In the genomic region with DNA sequence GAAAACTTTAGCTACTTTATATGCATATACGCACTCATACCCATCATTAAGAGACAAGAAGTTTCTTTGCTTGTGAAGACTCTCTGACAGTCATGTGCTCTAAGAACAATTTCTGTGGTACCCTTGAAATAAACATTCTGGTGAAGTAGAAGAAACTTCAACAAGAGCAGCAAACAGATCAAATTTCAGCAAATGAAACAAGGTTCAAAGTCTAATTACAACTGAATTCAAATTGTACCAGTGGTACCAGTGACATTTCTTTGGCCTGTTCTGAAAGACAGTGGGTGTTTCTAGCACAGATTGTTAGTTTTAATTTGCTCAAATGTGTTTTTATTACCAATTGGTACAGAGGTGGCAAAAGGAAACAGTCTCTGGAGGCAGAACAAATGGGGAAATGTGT, we compare ENCODE assay signal across 17 cellular contexts.
DNase-seq lines count a peak whose midpoint lies in the region; ATAC-seq and TF ChIP-seq lines count a peak whose summit lies in the region.
"Had no signal": no experiment of that assay in that cellular context is flagged by ENCODE, and none has a peak within 500 bp of the region (broad histone marks: within the 10 kb centered on the region; RNA-seq: fewer than 3 reads in every experiment).

No MANE protein-coding gene starts in this region.

- H3K9ac ChIP-seq in PC-3 (ENCODE audit: low read length), result no peak overlapping the region
- no peak overlapping the region for H3K9ac ChIP-seq in liver (ENCODE audit: low read depth in 1 of 2, low read length in 2 of 2)

- no peaks in the 10 kb centered on the region for H4K20me1 ChIP-seq in PC-3 (ENCODE audit: low read length)

- BruUV-seq in PC-3 (replicated peaks; lab: Mats Ljungman, UMichigan), result TSS peak; percentile 63

- H3K27me3 ChIP-seq in PC-3 (ENCODE audit: low read length), result no peaks in the 10 kb centered on the region
- no peaks in the 10 kb centered on the region for H3K27me3 ChIP-seq in liver (ENCODE audit: control insufficient read depth in 4 of 4, insufficient read depth in 4 of 4, low read length in 3 of 4)
- no peaks in the 10 kb centered on the region for H3K27me3 ChIP-seq in tibial artery
- H3K27me3 ChIP-seq: BE2C, MG63 had no signal

- DNase-seq in H4 (ENCODE audit: low spot score), result peak; percentile 56
- no peak for DNase-seq in PC-3
- DNase-seq in tibial artery, result no peak
- DNase-seq in activated CD4-positive, CD25-positive, alpha-beta regulatory T cell (lab: John Stamatoyannopoulos, UW), result no peak
- no peak for DNase-seq in HK-2 (ENCODE audit: unreplicated experiment)
- DNase-seq: BE2C; CD4-positive, alpha-beta memory T cell; HCEC 1CT; KG1; MG63; NCI-H1092 treated with DMSO at 0.1 percent for 48 hours; NCI-H1694; NCI-H345; NCI-H774; SHP77 had no signal

- WGBS in liver, result 95% methylated on average over 1 of the region's 1 CpG

- CTCF ChIA-PET in PC-3 (lab: Charles Lee), result no interaction called here

- H3K36me3 ChIP-seq in PC-3 (ENCODE audit: low read depth, low read length) (no peaks in the 10 kb centered on the region), liver (ENCODE audit: control insufficient read depth in 4 of 4, insufficient read depth in 3 of 4, low read depth in 1 of 4, low read length in 3 of 4) (no peaks in the 10 kb centered on the region), tibial artery (no peaks in the 10 kb centered on the region)
- H3K36me3 ChIP-seq: BE2C, MG63 had no signal

- POLR2A ChIA-PET in PC-3 (lab: Charles Lee; ENCODE audit: unreplicated experiment), result no interaction called here

- intact Hi-C loops in PC-3 (cut with micrococcal nuclease), result loop anchor here (5.0 kb wide), 1 partner anchor 397 kb away; no protein-coding TSS in a partner anchor
- intact Hi-C loops in tibial artery (cut with DNase I; ENCODE audit: low total_unique reads), result no loop called here

- TF ChIP-seq CTCF in PC-3 (conservative IDR thresholded peaks at IDR 0.05; ENCODE audit: low read depth, low read length) (no peak), liver (IDR thresholded peaks at IDR 0.05; ENCODE audit: low read depth, low read length, missing input control) (no peak), tibial artery (IDR thresholded peaks at IDR 0.05) (no peak)

- no peaks in the 10 kb centered on the region for H3F3A ChIP-seq in PC-3 (ENCODE audit: low read length, unreplicated experiment)

- peaks cover 10% of the 10 kb centered on the region for H3K4me1 ChIP-seq in PC-3 (ENCODE audit: insufficient read depth, low read length)
- H3K4me1 ChIP-seq in liver (ENCODE audit: control insufficient read depth in 4 of 4, insufficient read depth in 4 of 4, low read length in 3 of 4), result no peaks in the 10 kb centered on the region
- peaks cover 0 to 19% (median 7%) of the 10 kb centered on the region in 4 donors for H3K4me1 ChIP-seq in tibial artery
- H3K4me1 ChIP-seq: BE2C had no signal

- no peak overlapping the region for H3K4me2 ChIP-seq in PC-3 (ENCODE audit: low read length)

- H2AFZ ChIP-seq in PC-3 (ENCODE audit: low read length), result peak overlapping the region; percentile 55

- no peaks in the 10 kb centered on the region for H3K9me3 ChIP-seq in PC-3 (ENCODE audit: low read length)
- no peaks in the 10 kb centered on the region for H3K9me3 ChIP-seq in liver (ENCODE audit: control insufficient read depth in 4 of 4, low read length in 3 of 4)
- no peaks in the 10 kb centered on the region for H3K9me3 ChIP-seq in tibial artery
- H3K9me3 ChIP-seq: BE2C, MG63 had no signal

- H3K27ac ChIP-seq in PC-3 (ENCODE audit: low read length), result peak overlapping the region; percentile 8; the same call in 1 of the 2 replicates
- H3K27ac ChIP-seq in liver (ENCODE audit: low read depth in 1 of 2, low read length in 2 of 2), result no peak overlapping the region
- H3K27ac ChIP-seq in tibial artery, result peak overlapping the region; percentile 41 to 49

- ATAC-seq in PC-3 (no peak), GM19452 (IDR thresholded peaks at IDR 0.05; ENCODE audit: unreplicated experiment) (no peak)

- no peaks in the 10 kb centered on the region for H3K79me2 ChIP-seq in PC-3 (ENCODE audit: low read length)

- H3K4me3 ChIP-seq in PC-3 (ENCODE audit: low read length), result no peak overlapping the region
- H3K4me3 ChIP-seq in liver (ENCODE audit: low read depth in 1 of 3, low read length in 3 of 3), result no peak overlapping the region
- H3K4me3 ChIP-seq in tibial artery, result no peak overlapping the region
- H3K4me3 ChIP-seq: MG63 had no signal

- no peak for TF ChIP-seq RAD21 in liver (IDR thresholded peaks at IDR 0.05)

- H3K9me2 ChIP-seq in PC-3 (replicated peaks; ENCODE audit: low read length), result no peaks in the 10 kb centered on the region

TF ChIP-seq in liver, 16 proteins besides CTCF, POLR2A, EP300 and RAD21:
- peak; percentile 8 to 37 for TF ChIP-seq HNF4A (conservative IDR thresholded peaks at IDR 0.05)
- no peak for TF ChIP-seq RXRA (IDR thresholded peaks at IDR 0.05)

Comparison
In these comparisons a context has a peak if more than half of its experiments do, and no peak if none do; other contexts are left out.
1. H3K27ac ChIP-seq: peak in PC-3 (single experiment) and tibial artery (2 of 2); none in liver (0 of 2).